2 cellular contexts compared by ENCODE assay signal in the genomic region with DNA sequence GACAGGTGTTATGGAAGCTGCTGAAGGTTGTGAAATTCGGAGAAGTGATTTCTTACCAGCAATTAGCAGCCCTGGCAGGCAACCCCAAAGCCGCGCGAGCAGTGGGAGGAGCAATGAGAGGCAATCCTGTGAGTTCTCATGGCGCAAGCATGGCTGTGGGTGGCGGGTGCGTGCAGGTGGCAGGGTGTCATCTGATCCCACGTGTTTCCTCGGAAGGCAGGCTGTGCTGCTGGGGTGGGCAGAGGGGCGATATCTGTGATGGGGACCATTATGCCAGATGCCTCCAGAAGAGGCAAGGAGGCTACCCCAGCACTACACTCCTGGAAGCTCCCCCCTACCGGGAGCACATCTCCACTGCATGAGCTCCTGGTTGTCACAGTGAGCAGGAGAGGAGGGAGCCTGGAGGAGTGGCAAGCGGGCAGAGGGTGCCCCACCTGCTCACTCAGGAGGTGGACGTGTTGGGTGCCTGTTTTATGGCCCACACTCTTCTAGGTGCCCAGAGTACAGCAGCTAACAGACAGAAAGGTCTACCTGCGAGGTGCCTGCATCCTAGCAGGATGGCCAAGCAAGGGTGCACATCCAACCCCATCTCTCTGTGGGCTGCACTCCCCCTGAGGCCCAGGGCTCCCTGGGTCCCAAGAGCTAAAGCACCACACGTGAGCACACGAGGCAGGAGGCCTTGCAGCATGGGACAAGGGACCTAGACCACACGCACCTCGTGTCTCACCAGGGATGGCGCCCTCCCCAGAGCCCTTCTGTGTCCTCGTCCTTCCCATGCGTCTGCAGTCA.
TF ChIP-seq lines count a peak whose summit lies in the region.

No MANE protein-coding gene starts in this region.

TF ChIP-seq in HepG2, 621 proteins besides CTCF, POLR2A, EP300 and RAD21 (continues in another document):
- TF ChIP-seq IKZF4 (CRISPR knock-in tag; IDR thresholded peaks at IDR 0.05; ENCODE audit: borderline replicate concordance, low read depth, not compliant biosample characterization) = no peak
- TF ChIP-seq, protein P1, sequence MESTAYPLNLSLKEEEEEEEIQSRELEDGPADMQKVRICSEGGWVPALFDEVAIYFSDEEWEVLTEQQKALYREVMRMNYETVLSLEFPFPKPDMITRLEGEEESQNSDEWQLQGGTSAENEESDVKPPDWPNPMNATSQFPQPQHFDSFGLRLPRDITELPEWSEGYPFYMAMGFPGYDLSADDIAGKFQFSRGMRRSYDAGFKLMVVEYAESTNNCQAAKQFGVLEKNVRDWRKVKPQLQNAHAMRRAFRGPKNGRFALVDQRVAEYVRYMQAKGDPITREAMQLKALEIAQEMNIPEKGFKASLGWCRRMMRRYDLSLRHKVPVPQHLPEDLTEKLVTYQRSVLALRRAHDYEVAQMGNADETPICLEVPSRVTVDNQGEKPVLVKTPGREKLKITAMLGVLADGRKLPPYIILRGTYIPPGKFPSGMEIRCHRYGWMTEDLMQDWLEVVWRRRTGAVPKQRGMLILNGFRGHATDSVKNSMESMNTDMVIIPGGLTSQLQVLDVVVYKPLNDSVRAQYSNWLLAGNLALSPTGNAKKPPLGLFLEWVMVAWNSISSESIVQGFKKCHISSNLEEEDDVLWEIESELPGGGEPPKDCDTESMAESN (CRISPR knock-in tag; conservative IDR thresholded peaks at IDR 0.05) = no peak
- TF ChIP-seq TOE1 (CRISPR knock-in tag; IDR thresholded peaks at IDR 0.05) = no peak
- TF ChIP-seq, protein P2, sequence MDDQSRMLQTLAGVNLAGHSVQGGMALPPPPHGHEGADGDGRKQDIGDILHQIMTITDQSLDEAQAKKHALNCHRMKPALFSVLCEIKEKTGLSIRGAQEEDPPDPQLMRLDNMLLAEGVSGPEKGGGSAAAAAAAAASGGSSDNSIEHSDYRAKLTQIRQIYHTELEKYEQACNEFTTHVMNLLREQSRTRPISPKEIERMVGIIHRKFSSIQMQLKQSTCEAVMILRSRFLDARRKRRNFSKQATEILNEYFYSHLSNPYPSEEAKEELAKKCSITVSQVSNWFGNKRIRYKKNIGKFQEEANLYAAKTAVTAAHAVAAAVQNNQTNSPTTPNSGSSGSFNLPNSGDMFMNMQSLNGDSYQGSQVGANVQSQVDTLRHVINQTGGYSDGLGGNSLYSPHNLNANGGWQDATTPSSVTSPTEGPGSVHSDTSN (CRISPR knock-in tag; IDR thresholded peaks at IDR 0.05; ENCODE audit: borderline replicate concordance) = no peak
- TF ChIP-seq ZNF501 (CRISPR knock-in tag; IDR thresholded peaks at IDR 0.05) = no peak
- TF ChIP-seq ZMAT3 (CRISPR knock-in tag; conservative IDR thresholded peaks at IDR 0.05) = no peak
- no peak for TF ChIP-seq GFI1 (CRISPR knock-in tag; IDR thresholded peaks at IDR 0.05; ENCODE audit: borderline replicate concordance)
- TF ChIP-seq, protein P3, sequence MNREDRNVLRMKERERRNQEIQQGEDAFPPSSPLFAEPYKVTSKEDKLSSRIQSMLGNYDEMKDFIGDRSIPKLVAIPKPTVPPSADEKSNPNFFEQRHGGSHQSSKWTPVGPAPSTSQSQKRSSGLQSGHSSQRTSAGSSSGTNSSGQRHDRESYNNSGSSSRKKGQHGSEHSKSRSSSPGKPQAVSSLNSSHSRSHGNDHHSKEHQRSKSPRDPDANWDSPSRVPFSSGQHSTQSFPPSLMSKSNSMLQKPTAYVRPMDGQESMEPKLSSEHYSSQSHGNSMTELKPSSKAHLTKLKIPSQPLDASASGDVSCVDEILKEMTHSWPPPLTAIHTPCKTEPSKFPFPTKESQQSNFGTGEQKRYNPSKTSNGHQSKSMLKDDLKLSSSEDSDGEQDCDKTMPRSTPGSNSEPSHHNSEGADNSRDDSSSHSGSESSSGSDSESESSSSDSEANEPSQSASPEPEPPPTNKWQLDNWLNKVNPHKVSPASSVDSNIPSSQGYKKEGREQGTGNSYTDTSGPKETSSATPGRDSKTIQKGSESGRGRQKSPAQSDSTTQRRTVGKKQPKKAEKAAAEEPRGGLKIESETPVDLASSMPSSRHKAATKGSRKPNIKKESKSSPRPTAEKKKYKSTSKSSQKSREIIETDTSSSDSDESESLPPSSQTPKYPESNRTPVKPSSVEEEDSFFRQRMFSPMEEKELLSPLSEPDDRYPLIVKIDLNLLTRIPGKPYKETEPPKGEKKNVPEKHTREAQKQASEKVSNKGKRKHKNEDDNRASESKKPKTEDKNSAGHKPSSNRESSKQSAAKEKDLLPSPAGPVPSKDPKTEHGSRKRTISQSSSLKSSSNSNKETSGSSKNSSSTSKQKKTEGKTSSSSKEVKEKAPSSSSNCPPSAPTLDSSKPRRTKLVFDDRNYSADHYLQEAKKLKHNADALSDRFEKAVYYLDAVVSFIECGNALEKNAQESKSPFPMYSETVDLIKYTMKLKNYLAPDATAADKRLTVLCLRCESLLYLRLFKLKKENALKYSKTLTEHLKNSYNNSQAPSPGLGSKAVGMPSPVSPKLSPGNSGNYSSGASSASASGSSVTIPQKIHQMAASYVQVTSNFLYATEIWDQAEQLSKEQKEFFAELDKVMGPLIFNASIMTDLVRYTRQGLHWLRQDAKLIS (CRISPR knock-in tag; IDR thresholded peaks at IDR 0.05) = no peak
- TF ChIP-seq, protein P4, sequence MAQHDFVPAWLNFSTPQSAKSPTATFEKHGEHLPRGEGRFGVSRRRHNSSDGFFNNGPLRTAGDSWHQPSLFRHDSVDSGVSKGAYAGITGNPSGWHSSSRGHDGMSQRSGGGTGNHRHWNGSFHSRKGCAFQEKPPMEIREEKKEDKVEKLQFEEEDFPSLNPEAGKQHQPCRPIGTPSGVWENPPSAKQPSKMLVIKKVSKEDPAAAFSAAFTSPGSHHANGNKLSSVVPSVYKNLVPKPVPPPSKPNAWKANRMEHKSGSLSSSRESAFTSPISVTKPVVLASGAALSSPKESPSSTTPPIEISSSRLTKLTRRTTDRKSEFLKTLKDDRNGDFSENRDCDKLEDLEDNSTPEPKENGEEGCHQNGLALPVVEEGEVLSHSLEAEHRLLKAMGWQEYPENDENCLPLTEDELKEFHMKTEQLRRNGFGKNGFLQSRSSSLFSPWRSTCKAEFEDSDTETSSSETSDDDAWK (CRISPR knock-in tag; IDR thresholded peaks at IDR 0.05) = no peak
- TF ChIP-seq, protein P5, sequence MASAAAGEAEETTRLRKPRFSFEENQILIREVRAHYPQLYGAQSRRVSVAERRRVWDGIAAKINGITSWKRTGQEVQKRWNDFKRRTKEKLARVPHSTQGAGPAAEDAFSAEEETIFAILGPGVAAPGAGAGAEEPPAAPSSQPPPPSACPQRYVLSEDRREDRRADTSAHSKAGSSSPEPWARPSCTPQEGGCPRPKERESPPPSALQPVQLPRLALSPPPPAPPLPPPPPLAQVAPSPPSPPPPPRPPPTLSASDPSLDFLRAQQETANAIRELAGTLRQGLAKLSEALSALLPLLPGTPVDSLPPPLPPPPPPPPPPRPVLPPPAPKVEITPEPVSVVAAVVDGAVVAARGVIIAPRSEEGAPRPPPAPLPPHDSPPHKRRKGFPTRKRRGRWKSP (CRISPR knock-in tag; IDR thresholded peaks at IDR 0.05) = no peak
- no peak for TF ChIP-seq SRY (CRISPR knock-in tag; IDR thresholded peaks at IDR 0.05)
- TF ChIP-seq MED1 (CRISPR knock-in tag; IDR thresholded peaks at IDR 0.05) = no peak

TF ChIP-seq in H1, 55 proteins besides CTCF, POLR2A, EP300 and RAD21:
- TF ChIP-seq KDM1A (IDR thresholded peaks at IDR 0.05; ENCODE audit: borderline replicate concordance, low read length) (no peak), TCF12 (IDR thresholded peaks at IDR 0.05; ENCODE audit: low read depth, low read length) (no peak), EZH2 (IDR thresholded peaks at IDR 0.05; ENCODE audit: low read depth, low read length, severe bottlenecking) (no peak), POLR2AphosphoS5 (IDR thresholded peaks at IDR 0.05; ENCODE audit: low read depth, low read length) (no peak), HDAC2 (IDR thresholded peaks at IDR 0.05; ENCODE audit: borderline replicate concordance in 1 of 2, low read depth in 2 of 2, low read length in 2 of 2) (no peak), GABPA (IDR thresholded peaks at IDR 0.05; ENCODE audit: borderline replicate concordance, insufficient read depth, low read length) (no peak), ZNF274 (IDR thresholded peaks at IDR 0.05; ENCODE audit: borderline replicate concordance, extremely low read depth, low read length) (no peak), CTBP2 (IDR thresholded peaks at IDR 0.05; ENCODE audit: borderline replicate concordance, insufficient read depth, insufficient read length, low read length) (no peak), YY1 (IDR thresholded peaks at IDR 0.05; ENCODE audit: low read depth, low read length) (no peak), RBBP5 (IDR thresholded peaks at IDR 0.05; ENCODE audit: borderline replicate concordance, low read depth, low read length) (no peak), HDAC6 (IDR thresholded peaks at IDR 0.05; ENCODE audit: low read depth, low read length) (no peak), KDM5A (IDR thresholded peaks at IDR 0.05; ENCODE audit: low read length) (no peak), JUN (IDR thresholded peaks at IDR 0.05; ENCODE audit: low read depth, low read length) (no peak), RFX5 (IDR thresholded peaks at IDR 0.05; ENCODE audit: borderline replicate concordance, low read depth, low read length) (no peak), TAF7 (optimal IDR thresholded peaks at IDR 0.05; ENCODE audit: borderline replicate concordance, low read depth, low read length) (no peak), EGR1 (IDR thresholded peaks at IDR 0.05; ENCODE audit: borderline replicate concordance, low read depth, low read length) (no peak), NANOG (IDR thresholded peaks at IDR 0.05; ENCODE audit: insufficient read depth, low read depth, low read length, poor library complexity, severe bottlenecking) (no peak), CREB1 (IDR thresholded peaks at IDR 0.05) (no peak)
TF ChIP-seq in H1: peak in this region for 0.
